ENCODE assay signal across 8 cellular contexts in the genomic region with DNA sequence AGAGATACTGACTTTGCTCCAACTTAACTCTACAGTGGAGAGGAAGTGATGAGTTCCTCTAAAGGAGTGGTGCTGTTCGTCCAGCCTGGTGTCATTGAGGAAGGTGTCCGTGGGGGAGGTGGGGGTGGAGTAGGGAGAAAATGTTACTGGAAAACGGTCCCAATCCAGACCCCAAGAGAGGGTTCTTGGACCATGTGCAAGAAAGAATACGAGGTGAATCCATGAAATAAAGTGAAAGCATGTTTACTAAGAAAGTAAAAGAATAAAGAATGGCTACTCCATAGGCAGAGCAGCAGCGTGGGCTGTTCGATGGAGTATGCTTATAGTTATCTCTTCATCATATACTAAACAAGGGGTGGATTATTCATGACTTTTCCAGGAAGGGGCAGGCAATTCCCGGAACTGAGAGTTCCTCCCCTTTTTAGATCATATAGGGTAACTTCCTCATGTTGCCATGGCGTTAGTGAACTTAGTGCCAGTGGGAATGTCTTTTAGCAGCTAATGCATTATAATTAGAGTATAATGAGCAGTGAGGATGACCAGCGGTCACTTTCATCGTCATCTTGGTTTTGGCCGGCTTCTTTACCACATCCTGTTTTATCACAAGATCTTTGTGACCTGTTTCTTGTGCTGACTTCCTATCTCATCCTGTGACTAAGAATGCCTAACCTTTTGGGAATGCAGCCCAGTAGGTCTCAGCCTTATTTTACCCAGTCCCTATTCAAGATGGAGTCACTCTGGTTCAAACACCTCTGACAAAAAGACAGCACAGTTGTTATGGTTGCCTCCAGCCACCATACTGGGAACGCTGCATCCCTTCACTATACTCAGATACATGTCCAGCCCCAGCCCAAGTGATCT. TPM values are rescaled to one million over a fixed set of nuclear protein-coding genes. Genes with fewer than 3 reads are reported as not detected.
DNase-seq lines count a peak whose midpoint lies in the region; TF ChIP-seq lines count a peak whose summit lies in the region.

No MANE protein-coding gene starts in this region.

- H3K36me3 ChIP-seq in Caco-2 (ENCODE audit: control insufficient read depth, insufficient read depth, low read length) = no peaks in the 10 kb centered on the region

- TF ChIP-seq CTCF in HL-60 (IDR thresholded peaks at IDR 0.05; ENCODE audit: insufficient read depth, low read length) (no peak), fibroblast of the aortic adventitia (IDR thresholded peaks at IDR 0.05; ENCODE audit: insufficient read depth, low read length) (no peak), Caco-2 (IDR thresholded peaks at IDR 0.05; ENCODE audit: insufficient read depth in 1 of 2, low read depth in 1 of 2, low read length in 1 of 2, severe bottlenecking in 1 of 2, unreplicated experiment in 1 of 2) (no peak)

- POLR2A ChIA-PET in Caco-2 (lab: Charles Lee) = no interaction called here

- no peaks in the 10 kb centered on the region for H3K9me3 Mint-ChIP-seq in Caco-2 (ENCODE audit: unreplicated experiment)

- H3K9me3 ChIP-seq in Caco-2 = no peaks in the 10 kb centered on the region

- DNase-seq in HL-60 (ENCODE audit: low read depth in 1 of 2, low spot score in 1 of 2) = peak in 1 of 2 experiments; percentile 55
- peak; percentile 69 to 70 for DNase-seq in activated CD4-positive, alpha-beta T cell treated with anti-CD3 and anti-CD28 coated beads for 4 hours
- peak; percentile 84 for DNase-seq in fibroblast of the aortic adventitia (ENCODE audit: low read depth)
- DNase-seq in stimulated activated CD4-positive, alpha-beta T cell treated with anti-CD3 and anti-CD28 coated beads, Interleukin-15, amount 100 ng/mL, for 24 hours = peak; percentile 78
- DNase-seq in NCI-H187 (lab: John Stamatoyannopoulos, UW) = no peak
- no peak for DNase-seq in NCI-H2029 (lab: John Stamatoyannopoulos, UW)
- no peak for DNase-seq in Caco-2
- DNase-seq in NCI-H69 (lab: John Stamatoyannopoulos, UW) = no peak

- H3K27me3 Mint-ChIP-seq in Caco-2 (ENCODE audit: insufficient read depth, unreplicated experiment) = no peaks in the 10 kb centered on the region

- no peak overlapping the region for H3K4me3 ChIP-seq in HL-60 (replicated peaks; ENCODE audit: insufficient read depth, low read length)
- H3K4me3 ChIP-seq in fibroblast of the aortic adventitia (ENCODE audit: low read depth, low read length) = no peak overlapping the region
- H3K4me3 ChIP-seq in Caco-2 (ENCODE audit: low read depth, low read length) = no peak overlapping the region

- no peak overlapping the region for H3K27ac Mint-ChIP-seq in Caco-2 (ENCODE audit: unreplicated experiment)

- no peak overlapping the region for H3K4me3 Mint-ChIP-seq in Caco-2 (ENCODE audit: unreplicated experiment)

- intact Hi-C loops in Caco-2 (cut with micrococcal nuclease; ENCODE audit: unreplicated experiment) = no loop called here

- CTCF ChIA-PET in Caco-2 (lab: Charles Lee) = no interaction called here

- no peaks in the 10 kb centered on the region for H3K4me1 ChIP-seq in Caco-2

- H3K27ac ChIP-seq in HL-60 (replicated peaks) = peak overlapping the region; percentile 23

- H3K27me3 ChIP-seq in HL-60 (ENCODE audit: insufficient read depth, poor library complexity, severe bottlenecking) (no peaks in the 10 kb centered on the region), Caco-2 (replicated peaks; ENCODE audit: control insufficient read depth, insufficient read depth, low read length) (no peaks in the 10 kb centered on the region)

- no peaks in the 10 kb centered on the region for H3K4me1 Mint-ChIP-seq in Caco-2 (ENCODE audit: low read depth, unreplicated experiment)

- H3K36me3 Mint-ChIP-seq in Caco-2 (ENCODE audit: insufficient read depth, unreplicated experiment) = no peaks in the 10 kb centered on the region

- no TSS peak for BruUV-seq in Caco-2 (replicated peaks; lab: Mats Ljungman, UMichigan)

RNA-seq across cellular contexts. Expression of a gene that starts 38.6 kb away (rescaled TPM):
- total RNA-seq in fibroblast of the aortic adventitia (ENCODE audit: low replicate concordance) (10.5 and 12.4 TPM in 2 replicates), Caco-2 (2022) (1.1 TPM in 1 of 2 replicates, not detected in the other)

Comparison
In these comparisons a context has a peak if more than half of its experiments do, and no peak if none do; other contexts are left out.
1. DNase-seq: peak in activated CD4-positive, alpha-beta T cell treated with anti-CD3 and anti-CD28 coated beads for 4 hours (2 of 2), fibroblast of the aortic adventitia (single experiment) and stimulated activated CD4-positive, alpha-beta T cell treated with anti-CD3 and anti-CD28 coated beads, Interleukin-15, amount 100 ng/mL, for 24 hours (single experiment); none in NCI-H187 (0 of 2), NCI-H2029 (single experiment), Caco-2 (0 of 2) and NCI-H69 (single experiment).